ENCODE assay signal across 8 cellular contexts in the genomic region with DNA sequence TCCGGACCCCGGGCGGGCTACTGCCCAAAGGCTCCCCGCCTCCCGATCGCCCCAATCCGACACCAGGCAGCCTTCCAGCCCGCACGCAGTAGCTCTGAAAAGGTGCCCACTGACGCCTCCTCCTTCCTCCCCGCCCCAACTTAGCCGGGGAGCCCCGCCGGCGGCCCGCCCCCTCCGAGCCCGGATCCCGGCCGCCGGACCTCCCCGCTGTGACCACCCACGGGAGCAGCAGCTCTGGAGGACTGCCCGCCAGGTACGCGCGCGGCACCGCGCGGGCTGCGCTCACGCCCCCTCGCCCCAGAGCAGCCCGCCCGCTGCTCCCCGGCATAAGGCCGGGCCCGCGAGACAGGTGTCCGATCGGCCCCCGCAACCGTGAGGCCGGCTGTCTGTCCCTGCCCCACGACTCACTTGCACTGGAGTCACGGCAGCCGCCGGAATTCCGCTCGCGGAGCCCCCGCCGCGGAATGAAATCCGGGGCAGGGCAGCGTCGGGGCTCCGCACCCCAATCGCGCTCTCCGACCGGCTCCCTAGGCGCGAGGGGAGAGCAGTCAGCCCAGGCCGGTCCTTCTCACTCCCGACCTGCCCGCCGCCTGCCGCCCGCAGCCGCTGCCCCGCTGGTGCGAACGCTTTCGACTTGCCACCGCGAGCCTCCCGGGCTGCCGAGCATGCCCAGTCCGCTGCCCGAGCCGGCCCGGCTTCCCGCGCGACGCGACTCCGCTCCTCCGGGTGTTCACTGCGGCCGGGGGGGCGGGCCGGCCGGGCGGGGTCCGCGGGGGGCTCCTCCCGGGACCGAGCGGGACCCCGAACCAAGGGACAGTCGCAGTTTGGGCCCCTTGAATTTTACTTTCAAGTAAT. TPM values are rescaled to one million over a fixed set of nuclear protein-coding genes. Genes with fewer than 3 reads are reported as not detected.
A peak's percentile ranks its signal among the peaks of the same experiment; 100 is the strongest.
DNase-seq lines count a peak whose midpoint lies in the region; ATAC-seq, FAIRE-seq and TF ChIP-seq lines count a peak whose summit lies in the region.

TSS of gene SGMS1 (minus strand) at position 658 of the 855 bp plus-strand sequence. CDS start 279,842 bp downstream, outside the sequence.

- H3K79me2 ChIP-seq in mammary epithelial cell (ENCODE audit: insufficient read depth, low read length): peaks cover 35% of the 10 kb centered on the region

- no peaks in the 10 kb centered on the region for H3K27me3 ChIP-seq in WERI-Rb-1 (ENCODE audit: insufficient read depth, low read depth, severe bottlenecking)
- no peaks in the 10 kb centered on the region for H3K27me3 ChIP-seq in mammary epithelial cell (ENCODE audit: insufficient read depth, low read length)
- no peaks in the 10 kb centered on the region for H3K27me3 ChIP-seq in small intestine (ENCODE audit: control insufficient read depth in 2 of 2, insufficient read depth in 2 of 2, low read length in 2 of 2)

- H3K27ac ChIP-seq in WERI-Rb-1 (peak within 1 kb of the TSS; percentile 97), mammary epithelial cell (ENCODE audit: insufficient read depth, low read depth, low read length) (peak within 1 kb of the TSS; percentile 95), small intestine (ENCODE audit: low read depth in 1 of 2, low read length in 1 of 2) (peak within 1 kb of the TSS; percentile 98)

- dilution Hi-C loops in mammary epithelial cell (cut with HindIII; ENCODE audit: low sequenced_read_pairs): no loop called here

- intact Hi-C loops in mammary epithelial cell (cut with micrococcal nuclease): loop anchor here (1.0 to 5.0 kb wide), 6 partner anchors 18 to 332 kb away; no protein-coding TSS in a partner anchor

- peak within 1 kb of the TSS; percentile 97 for H2AFZ ChIP-seq in mammary epithelial cell (ENCODE audit: low read depth, low read length)

- H3K4me2 ChIP-seq in mammary epithelial cell (ENCODE audit: insufficient read depth, low read depth, low read length): peak within 1 kb of the TSS; percentile 100

- H3K9ac ChIP-seq in mammary epithelial cell (ENCODE audit: insufficient read depth, low read length): peak within 1 kb of the TSS; percentile 91

- ATAC-seq in GM18502 (IDR thresholded peaks at IDR 0.05; ENCODE audit: poor library complexity, unreplicated experiment) (peak; percentile 37), HG02759 (IDR thresholded peaks at IDR 0.05; ENCODE audit: unreplicated experiment) (peak; percentile 32), GM18519 (IDR thresholded peaks at IDR 0.05; ENCODE audit: low FRiP score, unreplicated experiment) (no peak)

- WGBS in mammary epithelial cell (ENCODE audit: low coverage, missing lambda C conversion rate): no CpG with 5 or more reads among the region's 104 CpGs
- 0 to 1% (median 0%) methylated on average over 63 to 104 of the region's 104 CpGs for WGBS in small intestine, 3 donors

- FAIRE-seq in small intestine (lab: Jason Lieb, UNC): no peak

- no peaks in the 10 kb centered on the region for H3K9me3 ChIP-seq in WERI-Rb-1 (ENCODE audit: severe bottlenecking)
- no peaks in the 10 kb centered on the region for H3K9me3 ChIP-seq in mammary epithelial cell (replicated peaks; ENCODE audit: insufficient read depth, low read length)
- no peaks in the 10 kb centered on the region for H3K9me3 ChIP-seq in small intestine (ENCODE audit: control insufficient read depth, low read depth)

- H3K4me3 ChIP-seq in WERI-Rb-1 (ENCODE audit: low read depth, low read length): peak within 1 kb of the TSS; percentile 61
- H3K4me3 ChIP-seq in mammary epithelial cell (replicated peaks in 1 of 3; ENCODE audit: insufficient read depth in 1 of 3, low read depth in 2 of 3, low read length in 3 of 3): peak within 1 kb of the TSS; percentile 79 to 86 (median 82)
- peak within 1 kb of the TSS; percentile 71 to 87 for H3K4me3 ChIP-seq in small intestine (ENCODE audit: low read depth in 1 of 2, low read length in 2 of 2)

- CTCF ChIA-PET in mammary epithelial cell (lab: Charles Lee; ENCODE audit: low non-redundant PET): interaction anchor here (0.6 kb wide), 1 partner anchor 29 kb away, joined by 3 read pairs; no protein-coding TSS in a partner anchor

- BruUV-seq in mammary epithelial cell (replicated peaks; lab: Mats Ljungman, UMichigan): no TSS peak

- TF ChIP-seq CTCF in WERI-Rb-1 (IDR thresholded peaks at IDR 0.05; ENCODE audit: low read depth, low read length): no peak
- TF ChIP-seq CTCF in mammary epithelial cell (conservative IDR thresholded peaks at IDR 0.05 in 1 of 2, IDR thresholded peaks at IDR 0.05 in 1 of 2; ENCODE audit: extremely low read depth in 1 of 2, insufficient read depth in 1 of 2, low read depth in 1 of 2, low read length in 2 of 2): no peak

- H3K36me3 ChIP-seq in WERI-Rb-1 (no peaks in the 10 kb centered on the region), mammary epithelial cell (ENCODE audit: insufficient read depth, low read length) (no peaks in the 10 kb centered on the region), small intestine (ENCODE audit: control insufficient read depth in 2 of 2, insufficient read depth in 2 of 2, low read length in 2 of 2) (no peaks in the 10 kb centered on the region)

- DNase-seq in NCI-H146 treated with DMSO at 0.1 percent for 48 hours (lab: John Stamatoyannopoulos, UW; ENCODE audit: unreplicated experiment): peak; percentile 60
- DNase-seq in WERI-Rb-1: peak; percentile 78
- DNase-seq in mammary epithelial cell: peak; percentile 86
- peak; percentile 91 for DNase-seq in iPS-NIHi11 (ENCODE audit: low spot score)
- DNase-seq in small intestine: peak; percentile 83

- H4K20me1 ChIP-seq in mammary epithelial cell (ENCODE audit: insufficient read depth, low read length): no peaks in the 10 kb centered on the region

- H3K4me1 ChIP-seq in mammary epithelial cell (ENCODE audit: insufficient read depth, low read length) (peaks cover 39% of the 10 kb centered on the region), small intestine (ENCODE audit: control insufficient read depth in 2 of 2, insufficient read depth in 1 of 2, low read depth in 1 of 2, low read length in 1 of 2) (no peaks in the 10 kb centered on the region)

- in situ Hi-C loops in mammary epithelial cell (cut with MboI; ENCODE audit: low sequenced_read_pairs in 2 of 2): no loop called here

RNA-seq across cellular contexts. Expression of gene SGMS1, which starts in this region (rescaled TPM):
- total RNA-seq in mammary epithelial cell: 10 to 100 TPM; 24.9 to 37.3 TPM
- polyA plus RNA-seq in mammary epithelial cell: 12.6 TPM
- 16.0 TPM for polyA minus RNA-seq in mammary epithelial cell
- polyA plus RNA-seq in small intestine: 10 to 100 TPM in 2 of 3 donors, 1 to 10 TPM in 1; 7.6 to 12.3 (median 10.5) TPM
